In the genomic region with DNA sequence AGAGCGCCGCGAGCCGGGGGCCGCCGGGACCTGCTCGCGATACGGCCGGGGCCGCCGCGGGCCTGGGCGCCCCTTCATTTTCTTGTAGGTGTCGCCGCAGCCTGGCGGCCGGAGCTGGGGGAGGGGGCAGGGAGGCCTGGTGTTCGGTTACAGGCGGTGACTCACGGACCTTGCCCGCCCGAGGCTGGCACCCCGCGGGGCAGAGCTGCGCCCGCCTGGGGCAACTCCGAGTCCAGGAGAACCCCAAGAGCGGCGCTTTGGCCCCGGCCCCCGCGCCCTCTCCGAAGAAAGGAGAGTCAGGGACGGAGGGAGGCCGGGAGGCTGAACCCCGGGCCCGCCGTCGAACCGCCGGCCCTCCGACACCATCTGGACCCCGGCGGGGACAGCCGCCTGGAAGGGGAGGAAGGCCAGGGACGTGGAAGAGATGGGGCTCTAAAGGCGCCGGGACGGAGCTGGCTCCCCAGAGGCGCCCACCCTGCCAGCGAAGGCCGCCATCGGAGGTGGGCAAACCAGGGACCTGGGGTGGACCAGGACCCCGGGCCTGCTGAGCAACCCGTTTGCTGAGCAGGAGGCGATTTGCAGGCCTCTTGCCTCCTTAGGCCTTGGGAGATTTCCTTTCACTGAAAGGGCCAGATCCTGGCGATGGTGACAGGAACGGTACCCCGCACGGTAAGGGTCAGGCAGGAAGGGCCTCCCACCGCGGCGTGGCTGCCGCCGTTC, we compare ENCODE assay signal across 1 cellular context.
TF ChIP-seq lines count a peak whose summit lies in the region.

No MANE protein-coding gene starts in this region.

TF ChIP-seq in HEK293, 187 proteins besides CTCF, POLR2A, EP300 and RAD21 (continued from another document and continues in another):
- peak; percentile 26; the same call in 1 of the 2 replicates for TF ChIP-seq PRDM10 (tag by site-specific recombination; IDR thresholded peaks at IDR 0.05)
- TF ChIP-seq ZNF112 (tag by site-specific recombination; IDR thresholded peaks at IDR 0.05) = no peak
- no peak for TF ChIP-seq ZBTB7A (tag by site-specific recombination; IDR thresholded peaks at IDR 0.05; ENCODE audit: low read depth)
- peak; percentile 53; the same call in 1 of the 2 replicates for TF ChIP-seq BCL11A (tag by site-specific recombination; IDR thresholded peaks at IDR 0.05; ENCODE audit: low read depth)
- no peak for TF ChIP-seq ZNF791 (tag by site-specific recombination; IDR thresholded peaks at IDR 0.05)
- 0 out of 2 replicates have a peak, but pooled peaks have one; percentile 56 for TF ChIP-seq ZNF639 (tag by site-specific recombination; IDR thresholded peaks at IDR 0.05)
- no peak for TF ChIP-seq ZNF132 (tag by site-specific recombination; IDR thresholded peaks at IDR 0.05; ENCODE audit: borderline replicate concordance)
- no peak for TF ChIP-seq ZNF510 (tag by site-specific recombination; IDR thresholded peaks at IDR 0.05; ENCODE audit: insufficient replicate concordance)
- no peak for TF ChIP-seq ZNF23 (tag by site-specific recombination; IDR thresholded peaks at IDR 0.05; ENCODE audit: borderline replicate concordance)
- TF ChIP-seq MYNN (tag by site-specific recombination; IDR thresholded peaks at IDR 0.05; ENCODE audit: borderline replicate concordance) = no peak; the same call in 1 of the 2 replicates
- TF ChIP-seq ZNF488 (tag by site-specific recombination; IDR thresholded peaks at IDR 0.05) = no peak
- TF ChIP-seq WT1 (tag by site-specific recombination; IDR thresholded peaks at IDR 0.05) = peak; percentile 72
- no peak for TF ChIP-seq MZF1 (tag by site-specific recombination; IDR thresholded peaks at IDR 0.05; ENCODE audit: borderline replicate concordance)
- no peak for TF ChIP-seq RBAK (tag by site-specific recombination; IDR thresholded peaks at IDR 0.05)
- TF ChIP-seq ZNF423 (tag by site-specific recombination; IDR thresholded peaks at IDR 0.05) = peak; percentile 62
- no peak for TF ChIP-seq KLF1 (tag by site-specific recombination; IDR thresholded peaks at IDR 0.05)
- TF ChIP-seq FEZF1 (tag by site-specific recombination; IDR thresholded peaks at IDR 0.05) = no peak
- no peak for TF ChIP-seq ZBTB26 (tag by site-specific recombination; optimal IDR thresholded peaks at IDR 0.05)
- TF ChIP-seq ZNF362 (tag by site-specific recombination; IDR thresholded peaks at IDR 0.05) = no peak
- no peak for TF ChIP-seq SETDB1 (IDR thresholded peaks at IDR 0.05; ENCODE audit: insufficient read length, low read length)
- TF ChIP-seq, protein P1, sequence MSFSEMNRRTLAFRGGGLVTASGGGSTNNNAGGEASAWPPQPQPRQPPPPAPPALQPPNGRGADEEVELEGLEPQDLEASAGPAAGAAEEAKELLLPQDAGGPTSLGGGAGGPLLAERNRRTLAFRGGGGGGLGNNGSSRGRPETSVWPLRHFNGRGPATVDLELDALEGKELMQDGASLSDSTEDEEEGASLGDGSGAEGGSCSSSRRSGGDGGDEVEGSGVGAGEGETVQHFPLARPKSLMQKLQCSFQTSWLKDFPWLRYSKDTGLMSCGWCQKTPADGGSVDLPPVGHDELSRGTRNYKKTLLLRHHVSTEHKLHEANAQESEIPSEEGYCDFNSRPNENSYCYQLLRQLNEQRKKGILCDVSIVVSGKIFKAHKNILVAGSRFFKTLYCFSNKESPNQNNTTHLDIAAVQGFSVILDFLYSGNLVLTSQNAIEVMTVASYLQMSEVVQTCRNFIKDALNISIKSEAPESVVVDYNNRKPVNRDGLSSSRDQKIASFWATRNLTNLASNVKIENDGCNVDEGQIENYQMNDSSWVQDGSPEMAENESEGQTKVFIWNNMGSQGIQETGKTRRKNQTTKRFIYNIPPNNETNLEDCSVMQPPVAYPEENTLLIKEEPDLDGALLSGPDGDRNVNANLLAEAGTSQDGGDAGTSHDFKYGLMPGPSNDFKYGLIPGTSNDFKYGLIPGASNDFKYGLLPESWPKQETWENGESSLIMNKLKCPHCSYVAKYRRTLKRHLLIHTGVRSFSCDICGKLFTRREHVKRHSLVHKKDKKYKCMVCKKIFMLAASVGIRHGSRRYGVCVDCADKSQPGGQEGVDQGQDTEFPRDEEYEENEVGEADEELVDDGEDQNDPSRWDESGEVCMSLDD (tag by site-specific recombination; IDR thresholded peaks at IDR 0.05) = peak; percentile 88
- TF ChIP-seq TSHZ1 (tag by site-specific recombination; IDR thresholded peaks at IDR 0.05; ENCODE audit: borderline replicate concordance) = peak; percentile 16; the same call in 1 of the 2 replicates
- no peak for TF ChIP-seq ZNF747 (tag by site-specific recombination; IDR thresholded peaks at IDR 0.05)
- TF ChIP-seq ZNF416 (tag by site-specific recombination; IDR thresholded peaks at IDR 0.05) = no peak
- TF ChIP-seq MEIS1 (CRISPR knock-in tag; IDR thresholded peaks at IDR 0.05; ENCODE audit: borderline replicate concordance) = no peak
- TF ChIP-seq YY2 (tag by site-specific recombination; IDR thresholded peaks at IDR 0.05) = no peak
- TF ChIP-seq ZNF214 (tag by site-specific recombination; IDR thresholded peaks at IDR 0.05; ENCODE audit: borderline replicate concordance) = no peak
- TF ChIP-seq IKZF3 (tag by site-specific recombination; IDR thresholded peaks at IDR 0.05) = no peak
- 0 out of 2 replicates have a peak, but pooled peaks have one; percentile 50 for TF ChIP-seq ZFP37 (tag by site-specific recombination; IDR thresholded peaks at IDR 0.05)
- no peak for TF ChIP-seq ZNF174 (tag by site-specific recombination; IDR thresholded peaks at IDR 0.05)
- TF ChIP-seq ZNF768 (tag by site-specific recombination; IDR thresholded peaks at IDR 0.05) = no peak
- no peak for TF ChIP-seq ZNF10 (tag by site-specific recombination; IDR thresholded peaks at IDR 0.05)
- 0 out of 2 replicates have a peak, but pooled peaks have one; percentile 22 for TF ChIP-seq ZNF513 (tag by site-specific recombination; IDR thresholded peaks at IDR 0.05)
- no peak; the same call in 1 of the 2 replicates for TF ChIP-seq KLF8 (tag by site-specific recombination; IDR thresholded peaks at IDR 0.05)
- no peak for TF ChIP-seq ZNF560 (tag by site-specific recombination; IDR thresholded peaks at IDR 0.05; ENCODE audit: borderline replicate concordance)
- no peak for TF ChIP-seq SCRT1 (tag by site-specific recombination; IDR thresholded peaks at IDR 0.05; ENCODE audit: borderline replicate concordance)
- no peak; the same call in 1 of the 2 replicates for TF ChIP-seq ZNF660 (tag by site-specific recombination; IDR thresholded peaks at IDR 0.05)
- TF ChIP-seq KLF7 (tag by site-specific recombination; IDR thresholded peaks at IDR 0.05; ENCODE audit: borderline replicate concordance) = no peak
- no peak for TF ChIP-seq ZNF184 (tag by site-specific recombination; IDR thresholded peaks at IDR 0.05)
- TF ChIP-seq, protein P2, sequence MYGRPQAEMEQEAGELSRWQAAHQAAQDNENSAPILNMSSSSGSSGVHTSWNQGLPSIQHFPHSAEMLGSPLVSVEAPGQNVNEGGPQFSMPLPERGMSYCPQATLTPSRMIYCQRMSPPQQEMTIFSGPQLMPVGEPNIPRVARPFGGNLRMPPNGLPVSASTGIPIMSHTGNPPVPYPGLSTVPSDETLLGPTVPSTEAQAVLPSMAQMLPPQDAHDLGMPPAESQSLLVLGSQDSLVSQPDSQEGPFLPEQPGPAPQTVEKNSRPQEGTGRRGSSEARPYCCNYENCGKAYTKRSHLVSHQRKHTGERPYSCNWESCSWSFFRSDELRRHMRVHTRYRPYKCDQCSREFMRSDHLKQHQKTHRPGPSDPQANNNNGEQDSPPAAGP (tag by site-specific recombination; IDR thresholded peaks at IDR 0.05) = no peak; the same call in none of the 2 replicates
- no peak for TF ChIP-seq ZNF354C (tag by site-specific recombination; IDR thresholded peaks at IDR 0.05; ENCODE audit: borderline replicate concordance, low read depth)
- no peak for TF ChIP-seq ZBTB1 (tag by site-specific recombination; IDR thresholded peaks at IDR 0.05)
